In genomic region chr7:151856098-151856497, GRCh38 we compare ENCODE assay signal across 30 cellular contexts. TPM values are rescaled to one million over a fixed set of nuclear protein-coding genes. Genes with fewer than 3 reads are reported as not detected.
DNase-seq lines count a peak whose midpoint lies in the region; ATAC-seq and TF ChIP-seq lines count a peak whose summit lies in the region.
"Had no signal": no experiment of that assay in that cellular context is flagged by ENCODE, and none has a peak within 500 bp of the region (broad histone marks: within the 10 kb centered on the region; RNA-seq: fewer than 3 reads in every experiment).

No MANE protein-coding gene starts in this region.

- no peak overlapping the region for H3K4me3 ChIP-seq in SK-N-SH (ENCODE audit: low read depth in 2 of 2, low read length in 1 of 2)
- H3K4me3 ChIP-seq in endodermal cell (ENCODE audit: low read length), result no peak overlapping the region
- H3K4me3 ChIP-seq: ascending aorta, coronary artery, GM23248, neural progenitor cell, right atrium auricular region, smooth muscle cell, thoracic aorta had no signal

- no peak overlapping the region for H3K4me2 ChIP-seq in SK-N-SH
- H3K4me2 ChIP-seq: neural progenitor cell, smooth muscle cell had no signal

- H3K4me1 ChIP-seq in SK-N-SH (ENCODE audit: control insufficient read depth in 1 of 2, insufficient read depth in 2 of 2, low read depth in 1 of 2, low read length in 1 of 2) (peaks cover 0 to 5% of the 10 kb centered on the region in 2 experiments; a peak in 1 of 4 replicates), endodermal cell (ENCODE audit: control insufficient read depth, insufficient read depth, low read length) (no peaks in the 10 kb centered on the region)
- H3K4me1 ChIP-seq: neural progenitor cell had no signal

- H3K27ac Mint-ChIP-seq in endodermal cell (no peak overlapping the region), neural crest cell (ENCODE audit: unreplicated experiment) (no peak overlapping the region)
- H3K27ac Mint-ChIP-seq in activated CD8-positive, alpha-beta T cell treated with anti-CD3 and anti-CD28 coated beads for 36 hours, result no peak overlapping the region
- H3K27ac Mint-ChIP-seq: activated T-cell treated with anti-CD3 and anti-CD28 coated beads, Interleukin-2, amount 50 U/mL, for 72 hours; neural progenitor cell; stimulated activated naive CD8-positive, alpha-beta T cell treated with anti-CD3 and anti-CD28 coated beads, Interleukin-15, Interleukin-2, amounts not matched to agents 100 ng/mL and 50 ng/mL, for 24 hours had no signal

- H3K27me3 ChIP-seq in SK-N-SH (ENCODE audit: insufficient read depth) (peaks cover 37% of the 10 kb centered on the region), endodermal cell (ENCODE audit: control insufficient read depth, insufficient read depth, low read length, poor library complexity, severe bottlenecking) (no peaks in the 10 kb centered on the region)
- H3K27me3 ChIP-seq: ascending aorta, neural progenitor cell, right atrium auricular region had no signal

- ATAC-seq in SK-N-SH treated with all-trans-retinoic acid at 6 μM for 48 hours, result no peak
- ATAC-seq in activated CD8-positive, alpha-beta T cell treated with anti-CD3 and anti-CD28 coated beads for 36 hours, result no peak
- ATAC-seq: activated T-cell treated with anti-CD3 and anti-CD28 coated beads, Interleukin-2, amount 50 U/mL, for 72 hours; left cardiac atrium had no signal

- H3K4me1 Mint-ChIP-seq in endodermal cell, result peaks cover 4% of the 10 kb centered on the region
- peaks cover 6% of the 10 kb centered on the region for H3K4me1 Mint-ChIP-seq in neural crest cell
- H3K4me1 Mint-ChIP-seq in activated CD8-positive, alpha-beta T cell treated with anti-CD3 and anti-CD28 coated beads for 36 hours (ENCODE audit: low read depth), result peaks cover 27% of the 10 kb centered on the region

- POLR2A ChIA-PET in SK-N-SH (lab: Yijun Ruan, JAX), result no interaction called here
- POLR2A ChIA-PET in activated CD8-positive, alpha-beta T cell treated with anti-CD3 and anti-CD28 coated beads for 36 hours (lab: Charles Lee), result no interaction called here

- H3K27me3 Mint-ChIP-seq in endodermal cell (ENCODE audit: insufficient read depth), result no peaks in the 10 kb centered on the region
- H3K27me3 Mint-ChIP-seq in neural crest cell (ENCODE audit: low read depth), result no peaks in the 10 kb centered on the region
- no peaks in the 10 kb centered on the region for H3K27me3 Mint-ChIP-seq in activated CD8-positive, alpha-beta T cell treated with anti-CD3 and anti-CD28 coated beads for 36 hours
- H3K27me3 Mint-ChIP-seq: memory B cell; stimulated activated naive CD8-positive, alpha-beta T cell treated with anti-CD3 and anti-CD28 coated beads, Interleukin-15, Interleukin-2, amounts not matched to agents 100 ng/mL and 50 ng/mL, for 24 hours had no signal

- intact Hi-C loops in activated CD8-positive, alpha-beta T cell treated with anti-CD3 and anti-CD28 coated beads for 36 hours (cut with micrococcal nuclease), result no loop called here

- H3K9me3 ChIP-seq in SK-N-SH, result no peaks in the 10 kb centered on the region
- no peaks in the 10 kb centered on the region for H3K9me3 ChIP-seq in endodermal cell (ENCODE audit: control insufficient read depth, low read length)
- H3K9me3 ChIP-seq: ascending aorta, right atrium auricular region, thoracic aorta had no signal

- H3K36me3 Mint-ChIP-seq in endodermal cell (ENCODE audit: low read depth), result no peaks in the 10 kb centered on the region
- no peaks in the 10 kb centered on the region for H3K36me3 Mint-ChIP-seq in neural crest cell (ENCODE audit: low read depth)
- H3K36me3 Mint-ChIP-seq in activated CD8-positive, alpha-beta T cell treated with anti-CD3 and anti-CD28 coated beads for 36 hours (ENCODE audit: low read depth), result no peaks in the 10 kb centered on the region
- H3K36me3 Mint-ChIP-seq: neural progenitor cell had no signal

- no peak overlapping the region for H3K9ac ChIP-seq in SK-N-SH
- H3K9ac ChIP-seq in endodermal cell (ENCODE audit: extremely low read depth, low read length, poor library complexity, severe bottlenecking), result no peak overlapping the region
- H3K9ac ChIP-seq: GM23248, neural progenitor cell had no signal

- WGBS in SK-N-SH (ENCODE audit: low lambda C conversion rate), result 81% methylated on average over 14 of the region's 14 CpGs
- WGBS in endodermal cell (ENCODE audit: insufficient coverage in 1 of 2, insufficient read length in 1 of 2), 2 experiments, result 88 to 89% methylated on average over 13 to 14 of the region's 14 CpGs

- no peaks in the 10 kb centered on the region for H3K79me2 ChIP-seq in SK-N-SH (ENCODE audit: insufficient read depth)

- DNase-seq in SK-N-SH (no peak), NCI-H69 (lab: John Stamatoyannopoulos, UW) (peak; percentile 12), endodermal cell (no peak), neural crest cell (ENCODE audit: low read depth, low spot score) (no peak), NCI-H1694 (lab: John Stamatoyannopoulos, UW) (no peak), GM19238 (ENCODE audit: insufficient read length, low spot score) (no peak)
- DNase-seq in activated CD8-positive, alpha-beta T cell treated with anti-CD3 and anti-CD28 coated beads for 36 hours, result no peak
- DNase-seq: activated CD4-positive, alpha-beta T cell treated with anti-CD3 and anti-CD28 coated beads, Interleukin-2, amount 50 U/mL, for 48 hours; activated CD4-positive, CD25-positive, alpha-beta regulatory T cell; activated T-cell treated with anti-CD3 and anti-CD28 coated beads, Interleukin-2, amount 50 U/mL, for 72 hours; COR-L47; effector CD8-positive, alpha-beta T cell; erythroblast; GM23248; KBM-7; left cardiac atrium; NCI-H2029; NCI-H526 treated with DMSO at 0.1 percent for 48 hours; stimulated activated CD4-positive, alpha-beta T cell treated with anti-CD3 and anti-CD28 coated beads, Interleukin-1b, Interleukin-23, amount 100 ng/mL, for 48 hours; T-helper 1 cell had no signal

- H3K36me3 ChIP-seq in SK-N-SH (replicated peaks in 1 of 2; ENCODE audit: control insufficient read depth in 1 of 2, insufficient read depth in 2 of 2, low read length in 1 of 2), result no peaks in the 10 kb centered on the region
- H3K36me3 ChIP-seq in endodermal cell (ENCODE audit: control insufficient read depth, insufficient read depth, low read length), result no peaks in the 10 kb centered on the region
- H3K36me3 ChIP-seq: ascending aorta, neural progenitor cell, right atrium auricular region, thoracic aorta had no signal

- H3K27ac ChIP-seq in SK-N-SH (ENCODE audit: low read depth in 2 of 2, low read length in 1 of 2) (no peak overlapping the region), endodermal cell (ENCODE audit: low read depth, low read length) (no peak overlapping the region)
- H3K27ac ChIP-seq: ascending aorta, C4-2B, coronary artery, GM23248, neural progenitor cell, right atrium auricular region, thoracic aorta had no signal

- no peaks in the 10 kb centered on the region for H3F3A ChIP-seq in SK-N-SH (replicated peaks; ENCODE audit: insufficient read depth)

- peak; percentile 20; the same call in 1 of the 2 replicates for TF ChIP-seq CTCF in SK-N-SH (IDR thresholded peaks at IDR 0.05)
- TF ChIP-seq CTCF in endodermal cell (conservative IDR thresholded peaks at IDR 0.05), result peak; percentile 65
- peak; percentile 41 for TF ChIP-seq CTCF in neural crest cell (conservative IDR thresholded peaks at IDR 0.05)
- no peak for TF ChIP-seq CTCF in activated CD8-positive, alpha-beta T cell treated with anti-CD3 and anti-CD28 coated beads for 36 hours (IDR thresholded peaks at IDR 0.05)

- no peaks in the 10 kb centered on the region for H3K9me2 ChIP-seq in SK-N-SH

- no peak for TF ChIP-seq EP300 in SK-N-SH (IDR thresholded peaks at IDR 0.05; ENCODE audit: borderline replicate concordance in 1 of 2, low read depth in 1 of 2, low read length in 1 of 2)

- H3K4me3 Mint-ChIP-seq in endodermal cell (no peak overlapping the region), neural crest cell (no peak overlapping the region)
- no peak overlapping the region for H3K4me3 Mint-ChIP-seq in activated CD8-positive, alpha-beta T cell treated with anti-CD3 and anti-CD28 coated beads for 36 hours
- H3K4me3 Mint-ChIP-seq: activated T-cell treated with anti-CD3 and anti-CD28 coated beads, Interleukin-2, amount 50 U/mL, for 72 hours; memory B cell; neural progenitor cell; stimulated activated naive CD8-positive, alpha-beta T cell treated with anti-CD3 and anti-CD28 coated beads, Interleukin-15, Interleukin-2, amounts not matched to agents 100 ng/mL and 50 ng/mL, for 24 hours had no signal

- no peak for TF ChIP-seq RAD21 in SK-N-SH (IDR thresholded peaks at IDR 0.05; ENCODE audit: low read length)

- no peak overlapping the region for H2AFZ ChIP-seq in SK-N-SH (ENCODE audit: low read depth)
- H2AFZ ChIP-seq: GM23248, neural progenitor cell had no signal

- CTCF ChIA-PET in SK-N-SH (lab: Yijun Ruan, JAX), result interaction anchor here (1.1 kb wide), 1 partner anchor 9 kb away, joined by 3 read pairs; no protein-coding TSS in a partner anchor
- CTCF ChIA-PET in activated CD8-positive, alpha-beta T cell treated with anti-CD3 and anti-CD28 coated beads for 36 hours (lab: Charles Lee), result no interaction called here

- no peaks in the 10 kb centered on the region for H4K20me1 ChIP-seq in SK-N-SH (ENCODE audit: insufficient read depth)

- H3K9me3 Mint-ChIP-seq in endodermal cell, result no peaks in the 10 kb centered on the region
- H3K9me3 Mint-ChIP-seq in neural crest cell, result no peaks in the 10 kb centered on the region
- H3K9me3 Mint-ChIP-seq in activated CD8-positive, alpha-beta T cell treated with anti-CD3 and anti-CD28 coated beads for 36 hours, result no peaks in the 10 kb centered on the region
- H3K9me3 Mint-ChIP-seq: activated T-cell treated with anti-CD3 and anti-CD28 coated beads, Interleukin-2, amount 50 U/mL, for 72 hours; memory B cell; neural progenitor cell; stimulated activated naive CD8-positive, alpha-beta T cell treated with anti-CD3 and anti-CD28 coated beads, Interleukin-15, Interleukin-2, amounts not matched to agents 100 ng/mL and 50 ng/mL, for 24 hours had no signal

TF ChIP-seq in SK-N-SH, 30 proteins besides CTCF, POLR2A, EP300 and RAD21 (continues in another document):
- TF ChIP-seq GATA2 (CRISPR knock-in tag; IDR thresholded peaks at IDR 0.05), result no peak

TF ChIP-seq in SK-N-SH treated with all-trans-retinoic acid at 6 μM for 48 hours, 23 proteins besides CTCF, POLR2A, EP300 and RAD21 (continues in another document):
- TF ChIP-seq ESRRG (CRISPR knock-in tag; IDR thresholded peaks at IDR 0.05), result no peak
- TF ChIP-seq SNAI2 (CRISPR knock-in tag; IDR thresholded peaks at IDR 0.05), result no peak

RNA-seq across cellular contexts. Expression of gene PRKAG2, which starts 20.8 kb away (rescaled TPM):
- 51.6 and 62.0 TPM in 2 replicates for polyA plus RNA-seq in SK-N-SH (2012; rRNA removed)
- polyA plus RNA-seq in SK-N-SH (2012; cell fraction: cytosol; rRNA removed), result 62.5 and 87.1 TPM in 2 replicates
- polyA plus RNA-seq in SK-N-SH (2012; cell fraction: nucleus; rRNA removed), result 49.2 and 76.3 TPM in 2 replicates
- total RNA-seq in endodermal cell (10 to 100 TPM; 17.2 to 20.7 TPM), neural crest cell (11.8 and 12.5 TPM in 2 replicates)
- 13.3 TPM for polyA plus RNA-seq in endodermal cell (2013, experiment 1 of 2)
- polyA plus RNA-seq in endodermal cell (2013, experiment 2 of 2), result 15.2 TPM
- total RNA-seq in activated CD8-positive, alpha-beta T cell treated with anti-CD3 and anti-CD28 coated beads for 36 hours, result 10 to 100 TPM; 17.0 to 19.2 TPM
